8 cellular contexts compared by ENCODE assay signal in genomic region chr1:155171836-155172731, GRCh38. TPM values are rescaled to one million over a fixed set of nuclear protein-coding genes. Genes with fewer than 3 reads are reported as not detected.
A peak's percentile ranks its signal among the peaks of the same experiment; 100 is the strongest.
DNase-seq lines count a peak whose midpoint lies in the region; ATAC-seq and TF ChIP-seq lines count a peak whose summit lies in the region.

No MANE protein-coding gene starts in this region.

- peak overlapping the region; percentile 93 to 96 for H3K4me3 Mint-ChIP-seq in CD14-positive monocyte
- H3K4me3 Mint-ChIP-seq in activated T-helper 2 cell treated with anti-CD3 and anti-CD28 coated beads, Interferon-gamma antibody, Interleukin-2, Interleukin-4, amounts not matched to agents 10 μg/mL and 5 μg/mL and 100 μg/mL, durations not matched to agents 14 hours and 24 hours and 36 hours (ENCODE audit: low read depth) = peak overlapping the region; percentile 96

- no peak for TF ChIP-seq POLR2A in stomach (IDR thresholded peaks at IDR 0.05)

- TF ChIP-seq CTCF in CD14-positive monocyte (IDR thresholded peaks at IDR 0.05) = no peak
- TF ChIP-seq CTCF in stomach (IDR thresholded peaks at IDR 0.05) = no peak

- WGBS in stomach, 5 donors = 36 to 42% (median 40%) methylated on average over 8 of the region's 8 CpGs

- H3K27me3 ChIP-seq in stomach = peaks cover 0 to 19% (median 6%) of the 10 kb centered on the region in 3 donors

- peak overlapping the region in 6 of 7 donors; percentile 84 to 96 (median 94) for H3K27ac Mint-ChIP-seq in CD14-positive monocyte
- peak overlapping the region; percentile 96 for H3K27ac Mint-ChIP-seq in activated T-helper 2 cell treated with anti-CD3 and anti-CD28 coated beads, Interferon-gamma antibody, Interleukin-2, Interleukin-4, amounts not matched to agents 10 μg/mL and 5 μg/mL and 100 μg/mL, durations not matched to agents 14 hours and 24 hours and 36 hours

- H3K27ac ChIP-seq in stomach = peak overlapping the region; percentile 80 to 96 (median 93)

- H3K27me3 Mint-ChIP-seq in CD14-positive monocyte (ENCODE audit: low read depth in 3 of 3) = peaks cover 8 to 30% (median 28%) of the 10 kb centered on the region in 3 donors
- H3K27me3 Mint-ChIP-seq in activated T-helper 2 cell treated with anti-CD3 and anti-CD28 coated beads, Interferon-gamma antibody, Interleukin-2, Interleukin-4, amounts not matched to agents 10 μg/mL and 5 μg/mL and 100 μg/mL, durations not matched to agents 14 hours and 24 hours and 36 hours (ENCODE audit: low read depth) = no peaks in the 10 kb centered on the region

- in situ Hi-C loops in ACHN (cut with HindIII; ENCODE audit: low pct_ligation_motif_present, low pct_unique_long_range_greater_than_20kb, low sequenced_read_pairs) = no loop called here

- DNase-seq in CD14-positive monocyte (ENCODE audit: low spot score) (no peak), stomach (no peak), ACHN (no peak), GF-D8 (lab: John Stamatoyannopoulos, UW) (no peak), SIG-M5 treated with dmso at 0.1 percent for 504 hours (lab: John Stamatoyannopoulos, UW; ENCODE audit: unreplicated experiment) (no peak)
- DNase-seq in activated T-helper 2 cell treated with anti-CD3 and anti-CD28 coated beads, Interferon-gamma antibody, Interleukin-2, Interleukin-4, amounts not matched to agents 10 μg/mL and 5 μg/mL and 100 μg/mL, durations not matched to agents 14 hours and 24 hours and 36 hours (ENCODE audit: low spot score) = no peak

- H3K4me1 ChIP-seq in stomach = peaks cover 44 to 70% (median 62%) of the 10 kb centered on the region in 4 donors

- H3K9me3 Mint-ChIP-seq in CD14-positive monocyte = no peaks in the 10 kb centered on the region
- H3K9me3 Mint-ChIP-seq in activated T-helper 2 cell treated with anti-CD3 and anti-CD28 coated beads, Interferon-gamma antibody, Interleukin-2, Interleukin-4, amounts not matched to agents 10 μg/mL and 5 μg/mL and 100 μg/mL, durations not matched to agents 14 hours and 24 hours and 36 hours = no peaks in the 10 kb centered on the region

- intact Hi-C loops in CD14-positive monocyte (cut with micrococcal nuclease) (loop anchor here in 1 of 2 donors (5.0 kb wide), 1 partner anchor 35 kb away; the partner anchor contains the start of gene SLC50A1), stomach (cut with DNase I; ENCODE audit: low total_unique reads) (loop anchor here (10.0 kb wide), 1 partner anchor 53 kb away; no protein-coding TSS in a partner anchor)
- intact Hi-C loops in activated T-helper 2 cell treated with anti-CD3 and anti-CD28 coated beads, Interferon-gamma antibody, Interleukin-2, Interleukin-4, amounts not matched to agents 10 μg/mL and 5 μg/mL and 100 μg/mL, durations not matched to agents 14 hours and 24 hours and 36 hours (cut with micrococcal nuclease) = loop anchor here (2.0 kb wide), 1 partner anchor 37 kb away; the partner anchor contains the start of gene SLC50A1

- H3K4me1 Mint-ChIP-seq in CD14-positive monocyte = peaks cover 42% of the 10 kb centered on the region
- H3K4me1 Mint-ChIP-seq in activated T-helper 2 cell treated with anti-CD3 and anti-CD28 coated beads, Interferon-gamma antibody, Interleukin-2, Interleukin-4, amounts not matched to agents 10 μg/mL and 5 μg/mL and 100 μg/mL, durations not matched to agents 14 hours and 24 hours and 36 hours (ENCODE audit: low read depth) = peaks cover 48% of the 10 kb centered on the region

- peaks cover 6 to 26% (median 25%) of the 10 kb centered on the region in 4 donors for H3K36me3 ChIP-seq in stomach

- H3K9me3 ChIP-seq in iPS-18c (ENCODE audit: control insufficient read depth, insufficient read depth, low read length) = no peaks in the 10 kb centered on the region
- H3K9me3 ChIP-seq in stomach = no peaks in the 10 kb centered on the region

- TF ChIP-seq EP300 in stomach (IDR thresholded peaks at IDR 0.05) = no peak

- peak; percentile 9 for ATAC-seq in HG02759 (IDR thresholded peaks at IDR 0.05; ENCODE audit: unreplicated experiment)

- peaks cover 19 to 30% of the 10 kb centered on the region in 2 donors for H3K36me3 Mint-ChIP-seq in CD14-positive monocyte
- peaks cover 35% of the 10 kb centered on the region for H3K36me3 Mint-ChIP-seq in activated T-helper 2 cell treated with anti-CD3 and anti-CD28 coated beads, Interferon-gamma antibody, Interleukin-2, Interleukin-4, amounts not matched to agents 10 μg/mL and 5 μg/mL and 100 μg/mL, durations not matched to agents 14 hours and 24 hours and 36 hours (ENCODE audit: low read depth)

- H3K4me3 ChIP-seq in iPS-18c (ENCODE audit: insufficient read depth, low read depth, low read length) (peak overlapping the region; percentile 64), stomach (peak overlapping the region; percentile 84 to 94 (median 90))

RNA-seq across cellular contexts. Expression of gene KRTCAP2, which starts 1.0 kb away (rescaled TPM):
- polyA plus RNA-seq in CD14-positive monocyte (100 to 1,000 TPM; 247 to 256 TPM), stomach (100 to 1,000 TPM; 183 to 399 (median 242) TPM)
- total RNA-seq in activated T-helper 2 cell treated with anti-CD3 and anti-CD28 coated beads, Interferon-gamma antibody, Interleukin-2, Interleukin-4, amounts not matched to agents 10 μg/mL and 5 μg/mL and 100 μg/mL, durations not matched to agents 14 hours and 24 hours and 36 hours = 237 and 247 TPM in 2 replicates
- 100 to 1,000 TPM in 3 of 5 donors, 10 to 100 TPM in 2; 60.8 to 238 (median 133) TPM for total RNA-seq in stomach

RNA-seq across cellular contexts. Expression of gene TRIM46, which starts 1.6 kb away (rescaled TPM):
- polyA plus RNA-seq in CD14-positive monocyte (not detected), stomach (under 1 TPM; 0.58 to 0.68 (median 0.61) TPM)
- 10.7 and 11.5 TPM in 2 replicates for total RNA-seq in activated T-helper 2 cell treated with anti-CD3 and anti-CD28 coated beads, Interferon-gamma antibody, Interleukin-2, Interleukin-4, amounts not matched to agents 10 μg/mL and 5 μg/mL and 100 μg/mL, durations not matched to agents 14 hours and 24 hours and 36 hours
- total RNA-seq in stomach = 10 to 100 TPM in 1 of 5 donors, 1 to 10 TPM in 1, under 1 TPM in 1, not detected in 2; 0.73 to 16.9 (median 5.4) TPM

RNA-seq across cellular contexts. Expression of gene DPM3, which starts 31.8 kb away (rescaled TPM):
- 100 to 1,000 TPM in 1 of 2 donors, 10 to 100 TPM in 1; 99.9 to 141 TPM for polyA plus RNA-seq in CD14-positive monocyte
- total RNA-seq in activated T-helper 2 cell treated with anti-CD3 and anti-CD28 coated beads, Interferon-gamma antibody, Interleukin-2, Interleukin-4, amounts not matched to agents 10 μg/mL and 5 μg/mL and 100 μg/mL, durations not matched to agents 14 hours and 24 hours and 36 hours = 49.0 and 51.0 TPM in 2 replicates
- total RNA-seq in stomach = 10 to 100 TPM in 4 of 5 donors, not detected in 1; 13.3 to 51.3 (median 38.3) TPM
- 100 to 1,000 TPM; 192 to 301 (median 220) TPM for polyA plus RNA-seq in stomach

RNA-seq across cellular contexts. Expression of gene THBS3, which starts 35.6 kb away (rescaled TPM):
- polyA plus RNA-seq in CD14-positive monocyte (1 to 10 TPM; 3.2 to 5.3 TPM), stomach (10 to 100 TPM; 11.0 to 27.9 (median 17.8) TPM)
- total RNA-seq in activated T-helper 2 cell treated with anti-CD3 and anti-CD28 coated beads, Interferon-gamma antibody, Interleukin-2, Interleukin-4, amounts not matched to agents 10 μg/mL and 5 μg/mL and 100 μg/mL, durations not matched to agents 14 hours and 24 hours and 36 hours = 10.4 and 13.1 TPM in 2 replicates
- total RNA-seq in stomach = 10 to 100 TPM; 11.0 to 65.9 (median 25.4) TPM

RNA-seq across cellular contexts. Expression of gene MTX1, which starts 36.4 kb away (rescaled TPM):
- polyA plus RNA-seq in CD14-positive monocyte (100 to 1,000 TPM in 1 of 2 donors, 10 to 100 TPM in 1; 86.0 to 101 TPM), stomach (10 to 100 TPM; 48.3 to 71.1 (median 58.2) TPM)
- 58.6 and 64.0 TPM in 2 replicates for total RNA-seq in activated T-helper 2 cell treated with anti-CD3 and anti-CD28 coated beads, Interferon-gamma antibody, Interleukin-2, Interleukin-4, amounts not matched to agents 10 μg/mL and 5 μg/mL and 100 μg/mL, durations not matched to agents 14 hours and 24 hours and 36 hours
- 10 to 100 TPM in 4 of 5 donors, 1 to 10 TPM in 1; 1.2 to 54.9 (median 25.2) TPM for total RNA-seq in stomach
